In the genomic region with DNA sequence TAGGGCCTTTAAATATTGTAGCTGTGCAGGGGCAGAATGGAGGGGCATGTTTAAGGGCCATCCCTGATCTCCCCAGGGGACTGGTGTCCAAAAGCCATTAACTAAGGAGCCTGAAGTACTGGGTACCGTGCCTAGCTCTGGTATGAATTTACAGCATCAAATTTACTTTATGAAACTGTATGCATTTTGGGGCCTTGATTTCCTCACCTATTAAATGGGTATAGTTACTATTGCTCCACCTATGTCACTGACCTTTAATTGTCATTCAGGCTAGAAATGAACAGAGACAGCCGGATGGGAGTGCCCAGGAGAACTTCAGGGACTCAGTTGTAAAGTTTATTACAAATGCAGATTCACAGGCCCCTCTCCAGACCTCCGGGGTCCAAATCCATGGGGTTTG, we compare ENCODE assay signal across 29 cellular contexts.
"Had no signal": no experiment of that assay in that cellular context is flagged by ENCODE, and none has a peak within 500 bp of the region (broad histone marks: within the 10 kb centered on the region; RNA-seq: fewer than 3 reads in every experiment).

No MANE protein-coding gene starts in this region.

- H2AFZ ChIP-seq: parathyroid adenoma had no signal

- H3K9me3 Mint-ChIP-seq: dendritic cell treated with granulocyte-macrophage colony-stimulating factor and Interleukin-4, amounts not matched to agents 40 ng/mL and 50 ng/mL, for 4 days; naive thymus-derived CD8-positive, alpha-beta T cell; nephron progenitor cell; stimulated activated naive CD8-positive, alpha-beta T cell treated with anti-CD3 and anti-CD28 coated beads, Interleukin-15, amount 100 ng/mL, for 72 hours had no signal

- H3K27ac ChIP-seq: colonic mucosa, esophagus muscularis mucosa, foreskin keratinocyte, gastroesophageal sphincter, heart right ventricle, left lung, neutrophil, parathyroid adenoma, right lobe of liver, suprapubic skin, transverse colon, upper lobe of right lung, uterus had no signal

- H3K9ac ChIP-seq: parathyroid adenoma had no signal

- H3K27ac Mint-ChIP-seq: dendritic cell treated with granulocyte-macrophage colony-stimulating factor and Interleukin-4, amounts not matched to agents 40 ng/mL and 50 ng/mL, for 4 days; nephron progenitor cell; progenitor cell of endocrine pancreas; stimulated activated naive CD8-positive, alpha-beta T cell treated with anti-CD3 and anti-CD28 coated beads, Interleukin-15, amount 100 ng/mL, for 72 hours had no signal

- FAIRE-seq: endothelial cell of umbilical vein, islet of Langerhans, small intestine had no signal

- H3K4me3 Mint-ChIP-seq: dendritic cell treated with granulocyte-macrophage colony-stimulating factor and Interleukin-4, amounts not matched to agents 40 ng/mL and 50 ng/mL, for 4 days; naive thymus-derived CD8-positive, alpha-beta T cell; nephron progenitor cell; stimulated activated naive CD8-positive, alpha-beta T cell treated with anti-CD3 and anti-CD28 coated beads, Interleukin-15, amount 100 ng/mL, for 72 hours had no signal

- H3K79me2 ChIP-seq: parathyroid adenoma had no signal

- H3K36me3 ChIP-seq: colonic mucosa, esophagus muscularis mucosa, gastroesophageal sphincter, heart right ventricle, left lung, neutrophil, right lobe of liver, suprapubic skin, transverse colon, upper lobe of right lung, uterus had no signal

- H3K4me3 ChIP-seq: colonic mucosa, esophagus muscularis mucosa, gastroesophageal sphincter, heart right ventricle, left lung, right lobe of liver, suprapubic skin, transverse colon, upper lobe of right lung, uterus had no signal

- H3K4me1 Mint-ChIP-seq: stimulated activated naive CD8-positive, alpha-beta T cell treated with anti-CD3 and anti-CD28 coated beads, Interleukin-15, amount 100 ng/mL, for 72 hours had no signal

- H3K9me3 ChIP-seq: colonic mucosa, esophagus muscularis mucosa, gastroesophageal sphincter, heart right ventricle, left lung, neutrophil, right lobe of liver, suprapubic skin, transverse colon, upper lobe of right lung, uterus had no signal

- DNase-seq: colonic mucosa; effector CD8-positive, alpha-beta T cell; foreskin keratinocyte; heart right ventricle; hippocampal formation; left cardiac atrium; left lung; mesenchymal stem cell; naive thymus-derived CD8-positive, alpha-beta T cell; nephron progenitor cell; right lobe of liver; small intestine; stimulated activated CD4-positive, alpha-beta T cell treated with anti-CD3 and anti-CD28 coated beads, Interleukin-1b, Interleukin-23, amount 100 ng/mL, for 48 hours; stimulated activated CD4-positive, alpha-beta T cell treated with anti-CD3 and anti-CD28 coated beads, Interleukin-4, amount 100 ng/mL, for 1 hour; stimulated activated CD8-positive, alpha-beta memory T cell treated with anti-CD3 and anti-CD28 coated beads, Interleukin-4, amount 100 ng/mL, for 48 hours; stimulated activated naive CD4-positive, alpha-beta T cell; stimulated activated naive CD8-positive, alpha-beta T cell treated with anti-CD3 and anti-CD28 coated beads, Interleukin-15, amount 100 ng/mL, for 72 hours; transverse colon; upper lobe of right lung; uterus had no signal

- ATAC-seq: foreskin keratinocyte; gastroesophageal sphincter; heart right ventricle; left cardiac atrium; left lung; naive thymus-derived CD8-positive, alpha-beta T cell; right lobe of liver; upper lobe of right lung had no signal

- H3K36me3 Mint-ChIP-seq: naive thymus-derived CD8-positive, alpha-beta T cell had no signal

- H3K4me1 ChIP-seq: colonic mucosa, foreskin keratinocyte, heart right ventricle, parathyroid adenoma, right lobe of liver, uterus had no signal

- H3K27me3 ChIP-seq: colonic mucosa, esophagus muscularis mucosa, gastroesophageal sphincter, heart right ventricle, left lung, neutrophil, right lobe of liver, suprapubic skin, transverse colon, upper lobe of right lung, uterus had no signal

- H3K27me3 Mint-ChIP-seq: dendritic cell treated with granulocyte-macrophage colony-stimulating factor and Interleukin-4, amounts not matched to agents 40 ng/mL and 50 ng/mL, for 4 days; naive thymus-derived CD8-positive, alpha-beta T cell; stimulated activated naive CD8-positive, alpha-beta T cell treated with anti-CD3 and anti-CD28 coated beads, Interleukin-15, amount 100 ng/mL, for 72 hours had no signal
